Comparison of ENCODE assay signal across 18 cellular contexts in genomic region chr7:85286449-85286848, GRCh38.
DNase-seq lines count a peak whose midpoint lies in the region; TF ChIP-seq lines count a peak whose summit lies in the region.
"Had no signal": no experiment of that assay in that cellular context is flagged by ENCODE, and none has a peak within 500 bp of the region (broad histone marks: within the 10 kb centered on the region; RNA-seq: fewer than 3 reads in every experiment).

No MANE protein-coding gene starts in this region.

- H2AFZ ChIP-seq in ACC112 (ENCODE audit: low read length, unreplicated experiment) (peak overlapping the region; percentile 43), neural progenitor cell (replicated peaks) (no peak overlapping the region), trophoblast cell (ENCODE audit: insufficient read depth, low read length, poor library complexity) (no peak overlapping the region)

- H4K8ac ChIP-seq in trophoblast cell (ENCODE audit: low read depth, low read length), result no peak overlapping the region

- no peaks in the 10 kb centered on the region for H3K27me3 ChIP-seq in ACC112 (ENCODE audit: insufficient read depth, low read length)
- H3K27me3 ChIP-seq in neural progenitor cell, result no peaks in the 10 kb centered on the region
- H3K27me3 ChIP-seq in trophoblast cell (ENCODE audit: insufficient read depth, low read length), result no peaks in the 10 kb centered on the region

- H2AK5ac ChIP-seq in trophoblast cell (ENCODE audit: low read length), result no peak overlapping the region

- H4K20me1 ChIP-seq in neural progenitor cell (ENCODE audit: low read depth), result no peaks in the 10 kb centered on the region

- H3F3A ChIP-seq in neural progenitor cell (ENCODE audit: low read depth), result no peaks in the 10 kb centered on the region

- no peak overlapping the region for H4K12ac ChIP-seq in trophoblast cell (ENCODE audit: low read depth, low read length)

- WGBS in trophoblast cell (ENCODE audit: extremely low coverage, insufficient coverage, insufficient read length), result no CpG with 5 or more reads among the region's 3 CpGs

- H3K79me2 ChIP-seq in ACC112 (ENCODE audit: control insufficient read depth, insufficient read depth, low read length, unreplicated experiment), result no peaks in the 10 kb centered on the region
- H3K79me2 ChIP-seq in neural progenitor cell (ENCODE audit: low read depth), result no peaks in the 10 kb centered on the region
- H3K79me2 ChIP-seq in trophoblast cell (ENCODE audit: control insufficient read depth, insufficient read depth, low read length, poor library complexity), result no peaks in the 10 kb centered on the region

- H3K36me3 Mint-ChIP-seq in neural progenitor cell, result no peaks in the 10 kb centered on the region
- H3K36me3 Mint-ChIP-seq: CD4-positive, CD25-positive, alpha-beta regulatory T cell; T-cell had no signal

- H3K23ac ChIP-seq in trophoblast cell (ENCODE audit: low read length), result no peak overlapping the region

- H3K27ac ChIP-seq in ACC112 (ENCODE audit: low read depth, low read length) (no peak overlapping the region), neural progenitor cell (no peak overlapping the region), trophoblast cell (ENCODE audit: low read depth, low read length) (no peak overlapping the region)
- H3K27ac ChIP-seq: KMS-11 had no signal

- H3K4me3 Mint-ChIP-seq in neural progenitor cell, result no peak overlapping the region
- H3K4me3 Mint-ChIP-seq: CD4-positive, CD25-positive, alpha-beta regulatory T cell; T-cell had no signal

- H3K9me3 ChIP-seq in neural progenitor cell (ENCODE audit: low read depth), result no peaks in the 10 kb centered on the region
- H3K9me3 ChIP-seq in trophoblast cell (ENCODE audit: insufficient read depth, low read depth, low read length), result no peaks in the 10 kb centered on the region

- no peak overlapping the region for H3K4me3 ChIP-seq in ACC112 (ENCODE audit: low read depth, low read length)
- H3K4me3 ChIP-seq in LNCaP clone FGC (ENCODE audit: low read depth, low read length), result no peak overlapping the region
- H3K4me3 ChIP-seq in fibroblast of mammary gland (ENCODE audit: control insufficient read depth, low read depth, low read length), result no peak overlapping the region
- H3K4me3 ChIP-seq in neural progenitor cell, result no peak overlapping the region
- H3K4me3 ChIP-seq in trophoblast cell (ENCODE audit: low read depth, low read length), result no peak overlapping the region

- H3K79me1 ChIP-seq in trophoblast cell (ENCODE audit: low read length), result no peaks in the 10 kb centered on the region

- peaks cover 16% of the 10 kb centered on the region for H3K4me1 Mint-ChIP-seq in neural progenitor cell
- H3K4me1 Mint-ChIP-seq: CD4-positive, CD25-positive, alpha-beta regulatory T cell had no signal

- no peak overlapping the region for H3K27ac Mint-ChIP-seq in neural progenitor cell
- H3K27ac Mint-ChIP-seq: CD4-positive, CD25-positive, alpha-beta regulatory T cell; T-cell had no signal

- H3K4me1 ChIP-seq in ACC112 (ENCODE audit: control insufficient read depth, insufficient read depth, low read length, unreplicated experiment), result peaks cover 4% of the 10 kb centered on the region
- H3K4me1 ChIP-seq in neural progenitor cell, result peaks cover 5% of the 10 kb centered on the region
- H3K4me1 ChIP-seq in trophoblast cell (ENCODE audit: control insufficient read depth in 1 of 2, insufficient read depth in 2 of 2, low read length in 2 of 2), result no peaks in the 10 kb centered on the region

- no peak overlapping the region for H2BK5ac ChIP-seq in trophoblast cell (ENCODE audit: low read depth, low read length, poor library complexity)

- H3K36me3 ChIP-seq in ACC112 (ENCODE audit: insufficient read depth, low read length), result no peaks in the 10 kb centered on the region
- H3K36me3 ChIP-seq in neural progenitor cell, result no peaks in the 10 kb centered on the region
- H3K36me3 ChIP-seq in trophoblast cell (ENCODE audit: control insufficient read depth in 1 of 2, insufficient read depth in 2 of 2, low read length in 2 of 2), result no peaks in the 10 kb centered on the region

- H3K14ac ChIP-seq in trophoblast cell (ENCODE audit: low read length), result no peak overlapping the region

- H3K9ac ChIP-seq in neural progenitor cell, result no peak overlapping the region
- no peak overlapping the region for H3K9ac ChIP-seq in trophoblast cell (ENCODE audit: low read length)
- H3K9ac ChIP-seq: KMS-11 had no signal

- DNase-seq in LNCaP clone FGC (ENCODE audit: low read depth) (peak; percentile 26), fibroblast of mammary gland (ENCODE audit: low read depth) (peak; percentile 2), neural progenitor cell (ENCODE audit: low spot score) (peak; percentile 16), NCI-H187 (lab: John Stamatoyannopoulos, UW) (no peak), trophoblast cell (no peak)
- DNase-seq in effector CD8-positive, alpha-beta T cell (lab: John Stamatoyannopoulos, UW), result no peak
- DNase-seq: CD4-positive, CD25-positive, alpha-beta regulatory T cell; DND-41; MV-4-11; NCI-H1105 treated with DMSO at 0.1 percent for 48 hours; NCI-H2081; NCI-H2171; NCI-H345; RPMI8226; SHP77; T-cell had no signal

- TF ChIP-seq CTCF in LNCaP clone FGC (IDR thresholded peaks at IDR 0.05; ENCODE audit: control insufficient read depth, extremely low read depth, insufficient read depth) (no peak), fibroblast of mammary gland (conservative IDR thresholded peaks at IDR 0.05; ENCODE audit: control insufficient read depth, insufficient read depth, low read depth, low read length) (no peak), neural progenitor cell (IDR thresholded peaks at IDR 0.05) (no peak)

- no peak overlapping the region for H4K91ac ChIP-seq in trophoblast cell (ENCODE audit: low read depth, low read length)

- H3K9me3 Mint-ChIP-seq in neural progenitor cell, result no peaks in the 10 kb centered on the region

- H3K4ac ChIP-seq in trophoblast cell (ENCODE audit: low read depth, low read length), result no peak overlapping the region

- H3K4me2 ChIP-seq in neural progenitor cell (no peak overlapping the region), trophoblast cell (ENCODE audit: low read length) (no peak overlapping the region)
- H3K4me2 ChIP-seq: KMS-11 had no signal

- no peak overlapping the region for H2BK120ac ChIP-seq in trophoblast cell (ENCODE audit: insufficient read depth, low read length, poor library complexity)

- H3K18ac ChIP-seq in trophoblast cell (ENCODE audit: low read length), result no peak overlapping the region

- H2BK12ac ChIP-seq in trophoblast cell (ENCODE audit: low read length), result no peak overlapping the region

- peaks cover 2% of the 10 kb centered on the region for H3K27me3 Mint-ChIP-seq in neural progenitor cell (ENCODE audit: insufficient read depth, low read depth)
- H3K27me3 Mint-ChIP-seq: CD4-positive, CD25-positive, alpha-beta regulatory T cell; T-cell had no signal

Comparison
In these comparisons a context has a peak if more than half of its experiments do, and no peak if none do; other contexts are left out.
1. DNase-seq: peak in LNCaP clone FGC (single experiment), fibroblast of mammary gland (single experiment) and neural progenitor cell (single experiment); none in NCI-H187 (0 of 2), effector CD8-positive, alpha-beta T cell (single experiment) and trophoblast cell (0 of 2).